ENCODE assay signal across 11 cellular contexts in the genomic region with DNA sequence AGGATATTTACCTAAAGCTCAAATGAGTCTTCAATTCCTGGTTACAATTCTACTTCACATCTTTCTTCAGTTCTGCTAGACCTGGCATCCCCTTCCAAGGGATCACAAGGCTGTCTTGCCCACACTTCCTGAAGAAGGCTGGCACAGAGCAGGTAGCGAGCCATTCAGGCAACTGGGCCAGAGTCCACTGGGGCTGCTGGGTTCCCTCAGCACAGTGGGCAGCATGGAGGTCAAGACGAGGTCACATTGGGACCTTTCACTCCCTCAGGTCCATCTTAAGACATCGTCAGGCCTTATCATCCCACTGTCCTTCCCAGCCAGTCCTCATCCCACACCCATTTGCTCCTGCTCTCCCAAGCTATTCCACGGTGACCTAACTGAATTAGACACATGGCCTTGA.
DNase-seq lines count a peak whose midpoint lies in the region; ATAC-seq and TF ChIP-seq lines count a peak whose summit lies in the region.
"Had no signal": no experiment of that assay in that cellular context is flagged by ENCODE, and none has a peak within 500 bp of the region (broad histone marks: within the 10 kb centered on the region; RNA-seq: fewer than 3 reads in every experiment).

No MANE protein-coding gene starts in this region.

- peaks cover 41% of the 10 kb centered on the region for H3K36me3 ChIP-seq in CD4-positive, alpha-beta memory T cell (ENCODE audit: insufficient read depth, low read length)
- H3K36me3 ChIP-seq in PC-3 (ENCODE audit: low read depth, low read length), result peaks cover 19% of the 10 kb centered on the region
- no peaks in the 10 kb centered on the region for H3K36me3 ChIP-seq in neutrophil
- H3K36me3 ChIP-seq in GM23338 (ENCODE audit: insufficient read depth), result no peaks in the 10 kb centered on the region

- no peaks in the 10 kb centered on the region for H3K9me2 ChIP-seq in PC-3 (replicated peaks; ENCODE audit: low read length)
- peaks cover 8% of the 10 kb centered on the region; the same call in 1 of the 2 replicates for H3K9me2 ChIP-seq in GM23338 (ENCODE audit: insufficient read depth)

- BruUV-seq in PC-3 (replicated peaks; lab: Mats Ljungman, UMichigan), result no TSS peak

- H3K4me3 ChIP-seq in CD4-positive, alpha-beta memory T cell (ENCODE audit: low read length in 2 of 2), result no peak overlapping the region
- H3K4me3 ChIP-seq in PC-3 (ENCODE audit: low read length) (no peak overlapping the region), dorsolateral prefrontal cortex (no peak overlapping the region), neutrophil (ENCODE audit: low read depth in 1 of 2, low read length in 1 of 2) (peak overlapping the region in 1 of 2 experiments; percentile 50), GM23338 (no peak overlapping the region)

- H3K9ac ChIP-seq in PC-3 (ENCODE audit: low read length), result peak overlapping the region; percentile 82; the same call in 1 of the 2 replicates

- peaks cover 0 to 5% (median 0%) of the 10 kb centered on the region in 8 donors for H3K9me3 Mint-ChIP-seq in CD4-positive, alpha-beta memory T cell
- H3K9me3 Mint-ChIP-seq in GM23338, result no peaks in the 10 kb centered on the region

- TF ChIP-seq CTCF in PC-3 (conservative IDR thresholded peaks at IDR 0.05; ENCODE audit: low read depth, low read length) (no peak), dorsolateral prefrontal cortex (IDR thresholded peaks at IDR 0.05 in 54 of 56, conservative IDR thresholded peaks at IDR 0.05 in 2 of 56; ENCODE audit: low read depth in 1 of 56, partially characterized antibody in 56 of 56) (no peak), neutrophil (IDR thresholded peaks at IDR 0.05) (no peak), GM23338 (conservative IDR thresholded peaks at IDR 0.05; ENCODE audit: low read depth in 2 of 2) (no peak)

- POLR2A ChIA-PET in CD4-positive, alpha-beta memory T cell (lab: Charles Lee; ENCODE audit: partially characterized antibody), result no interaction called here
- POLR2A ChIA-PET in PC-3 (lab: Charles Lee; ENCODE audit: unreplicated experiment), result no interaction called here

- DNase-seq in CD4-positive, alpha-beta memory T cell, result no peak
- no peak for DNase-seq in PC-3
- DNase-seq in dorsolateral prefrontal cortex, result no peak
- no peak for DNase-seq in GM23338 (ENCODE audit: low spot score)
- DNase-seq: DMS153, kidney glomerular epithelial cell, NCI-H82 had no signal

- H3K4me3 Mint-ChIP-seq in CD4-positive, alpha-beta memory T cell, result no peak overlapping the region
- H3K4me3 Mint-ChIP-seq in GM23338, result no peak overlapping the region

- peak overlapping the region in 5 of 7 donors; percentile 45 to 88 (median 65) for H3K27ac Mint-ChIP-seq in CD4-positive, alpha-beta memory T cell
- no peak overlapping the region for H3K27ac Mint-ChIP-seq in GM23338

- H4K20me1 ChIP-seq in PC-3 (ENCODE audit: low read length) (no peaks in the 10 kb centered on the region), GM23338 (replicated peaks; ENCODE audit: insufficient read depth) (no peaks in the 10 kb centered on the region)

- intact Hi-C loops in CD4-positive, alpha-beta memory T cell (cut with micrococcal nuclease), result loop anchor here (5.0 to 10.0 kb wide), 3 partner anchors 90 to 283 kb away; no protein-coding TSS in a partner anchor
- intact Hi-C loops in PC-3 (cut with micrococcal nuclease), result no loop called here
- intact Hi-C loops in dorsolateral prefrontal cortex (cut with DNase I), result no loop called here

- CTCF ChIA-PET in CD4-positive, alpha-beta memory T cell (lab: Charles Lee; ENCODE audit: partially characterized antibody), result interaction anchor here (1.0 to 2.9 kb wide), 5 partner anchors 12 to 179 kb away, joined by 3 to 9 read pairs (median 3); no protein-coding TSS in a partner anchor
- CTCF ChIA-PET in PC-3 (lab: Charles Lee), result no interaction called here

- no peaks in the 10 kb centered on the region for H3K9me3 ChIP-seq in CD4-positive, alpha-beta memory T cell (ENCODE audit: control insufficient read depth in 1 of 2, low read length in 2 of 2)
- H3K9me3 ChIP-seq in PC-3 (ENCODE audit: low read length) (no peaks in the 10 kb centered on the region), neutrophil (no peaks in the 10 kb centered on the region)

- H3K27me3 Mint-ChIP-seq in CD4-positive, alpha-beta memory T cell, result no peaks in the 10 kb centered on the region
- peaks cover 5% of the 10 kb centered on the region for H3K27me3 Mint-ChIP-seq in GM23338 (ENCODE audit: insufficient read depth, low read depth, poor library complexity)

- H3K27me3 ChIP-seq in CD4-positive, alpha-beta memory T cell (ENCODE audit: insufficient read depth, low read length), result no peaks in the 10 kb centered on the region
- H3K27me3 ChIP-seq in PC-3 (ENCODE audit: low read length) (no peaks in the 10 kb centered on the region), dorsolateral prefrontal cortex (peaks cover 0 to 4% (median 0%) of the 10 kb centered on the region in 45 donors), neutrophil (no peaks in the 10 kb centered on the region), GM23338 (ENCODE audit: insufficient read depth) (no peaks in the 10 kb centered on the region)

- H3K27ac ChIP-seq in CD4-positive, alpha-beta memory T cell (ENCODE audit: low read depth, low read length), result no peak overlapping the region
- H3K27ac ChIP-seq in PC-3 (ENCODE audit: low read length), result peak overlapping the region; percentile 95
- peak overlapping the region in 39 of 59 donors; percentile 5 to 84 (median 56) for H3K27ac ChIP-seq in dorsolateral prefrontal cortex
- H3K27ac ChIP-seq in neutrophil, result peak overlapping the region; percentile 98
- no peak overlapping the region for H3K27ac ChIP-seq in GM23338 (ENCODE audit: low read depth)

- ATAC-seq in PC-3 (no peak), GM23338 (no peak), HG03280 (IDR thresholded peaks at IDR 0.05; ENCODE audit: unreplicated experiment) (no peak), HG02798 (IDR thresholded peaks at IDR 0.05; ENCODE audit: poor library complexity, unreplicated experiment) (no peak), HG03432 (IDR thresholded peaks at IDR 0.05; ENCODE audit: unreplicated experiment) (no peak)

- H3K36me3 Mint-ChIP-seq in CD4-positive, alpha-beta memory T cell, result peaks cover 46 to 55% of the 10 kb centered on the region in 2 donors
- no peaks in the 10 kb centered on the region for H3K36me3 Mint-ChIP-seq in GM23338 (ENCODE audit: low read depth)

- peaks cover 21% of the 10 kb centered on the region for H3K4me1 ChIP-seq in CD4-positive, alpha-beta memory T cell (ENCODE audit: insufficient read depth, low read length)
- H3K4me1 ChIP-seq in PC-3 (ENCODE audit: insufficient read depth, low read length), result peaks cover 65% of the 10 kb centered on the region
- H3K4me1 ChIP-seq in neutrophil (ENCODE audit: control insufficient read depth in 1 of 2, insufficient read depth in 1 of 2, low read depth in 1 of 2, low read length in 1 of 2), result peaks cover 30 to 33% of the 10 kb centered on the region in 2 experiments
- H3K4me1 ChIP-seq in GM23338 (ENCODE audit: insufficient read depth), result peaks cover 9% of the 10 kb centered on the region

- H3F3A ChIP-seq in PC-3 (ENCODE audit: low read length, unreplicated experiment) (peaks cover 14% of the 10 kb centered on the region), GM23338 (replicated peaks; ENCODE audit: low read depth) (no peaks in the 10 kb centered on the region)

- H2AFZ ChIP-seq in PC-3 (ENCODE audit: low read length) (no peak overlapping the region), GM23338 (no peak overlapping the region)

- H3K79me2 ChIP-seq in PC-3 (ENCODE audit: low read length) (peaks cover 5% of the 10 kb centered on the region; the same call in 1 of the 2 replicates), GM23338 (replicated peaks; ENCODE audit: insufficient read depth) (no peaks in the 10 kb centered on the region)

- H3K4me1 Mint-ChIP-seq in CD4-positive, alpha-beta memory T cell, result peaks cover 20 to 50% (median 31%) of the 10 kb centered on the region in 4 donors
- peaks cover 18% of the 10 kb centered on the region for H3K4me1 Mint-ChIP-seq in GM23338

- no peak overlapping the region for H3K4me2 ChIP-seq in PC-3 (ENCODE audit: low read length)
- H3K4me2 ChIP-seq in GM23338, result no peak overlapping the region

TF ChIP-seq in GM23338, 12 proteins besides CTCF, POLR2A, EP300 and RAD21 (continues in another document):
- TF ChIP-seq EZH2 (IDR thresholded peaks at IDR 0.05; ENCODE audit: low read depth, unreplicated experiment) (no peak), STAT1 (IDR thresholded peaks at IDR 0.05; ENCODE audit: unreplicated experiment) (no peak), JUNB (IDR thresholded peaks at IDR 0.05; ENCODE audit: unreplicated experiment) (no peak)
- TF ChIP-seq, protein P1, sequence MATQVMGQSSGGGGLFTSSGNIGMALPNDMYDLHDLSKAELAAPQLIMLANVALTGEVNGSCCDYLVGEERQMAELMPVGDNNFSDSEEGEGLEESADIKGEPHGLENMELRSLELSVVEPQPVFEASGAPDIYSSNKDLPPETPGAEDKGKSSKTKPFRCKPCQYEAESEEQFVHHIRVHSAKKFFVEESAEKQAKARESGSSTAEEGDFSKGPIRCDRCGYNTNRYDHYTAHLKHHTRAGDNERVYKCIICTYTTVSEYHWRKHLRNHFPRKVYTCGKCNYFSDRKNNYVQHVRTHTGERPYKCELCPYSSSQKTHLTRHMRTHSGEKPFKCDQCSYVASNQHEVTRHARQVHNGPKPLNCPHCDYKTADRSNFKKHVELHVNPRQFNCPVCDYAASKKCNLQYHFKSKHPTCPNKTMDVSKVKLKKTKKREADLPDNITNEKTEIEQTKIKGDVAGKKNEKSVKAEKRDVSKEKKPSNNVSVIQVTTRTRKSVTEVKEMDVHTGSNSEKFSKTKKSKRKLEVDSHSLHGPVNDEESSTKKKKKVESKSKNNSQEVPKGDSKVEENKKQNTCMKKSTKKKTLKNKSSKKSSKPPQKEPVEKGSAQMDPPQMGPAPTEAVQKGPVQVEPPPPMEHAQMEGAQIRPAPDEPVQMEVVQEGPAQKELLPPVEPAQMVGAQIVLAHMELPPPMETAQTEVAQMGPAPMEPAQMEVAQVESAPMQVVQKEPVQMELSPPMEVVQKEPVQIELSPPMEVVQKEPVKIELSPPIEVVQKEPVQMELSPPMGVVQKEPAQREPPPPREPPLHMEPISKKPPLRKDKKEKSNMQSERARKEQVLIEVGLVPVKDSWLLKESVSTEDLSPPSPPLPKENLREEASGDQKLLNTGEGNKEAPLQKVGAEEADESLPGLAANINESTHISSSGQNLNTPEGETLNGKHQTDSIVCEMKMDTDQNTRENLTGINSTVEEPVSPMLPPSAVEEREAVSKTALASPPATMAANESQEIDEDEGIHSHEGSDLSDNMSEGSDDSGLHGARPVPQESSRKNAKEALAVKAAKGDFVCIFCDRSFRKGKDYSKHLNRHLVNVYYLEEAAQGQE (IDR thresholded peaks at IDR 0.05; ENCODE audit: unreplicated experiment), result no peak
- TF ChIP-seq, protein P2, sequence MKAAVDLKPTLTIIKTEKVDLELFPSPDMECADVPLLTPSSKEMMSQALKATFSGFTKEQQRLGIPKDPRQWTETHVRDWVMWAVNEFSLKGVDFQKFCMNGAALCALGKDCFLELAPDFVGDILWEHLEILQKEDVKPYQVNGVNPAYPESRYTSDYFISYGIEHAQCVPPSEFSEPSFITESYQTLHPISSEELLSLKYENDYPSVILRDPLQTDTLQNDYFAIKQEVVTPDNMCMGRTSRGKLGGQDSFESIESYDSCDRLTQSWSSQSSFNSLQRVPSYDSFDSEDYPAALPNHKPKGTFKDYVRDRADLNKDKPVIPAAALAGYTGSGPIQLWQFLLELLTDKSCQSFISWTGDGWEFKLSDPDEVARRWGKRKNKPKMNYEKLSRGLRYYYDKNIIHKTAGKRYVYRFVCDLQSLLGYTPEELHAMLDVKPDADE (IDR thresholded peaks at IDR 0.05), result no peak

Comparison
In these comparisons a context has a peak if more than half of its experiments do, and no peak if none do; other contexts are left out.
1. H3K27ac ChIP-seq: peak in PC-3 (single experiment), dorsolateral prefrontal cortex (39 of 59) and neutrophil (single experiment); none in CD4-positive, alpha-beta memory T cell (single experiment) and GM23338 (single experiment).